ENCODE assay signal across 8 cellular contexts in genomic region chr22:19607198-19608113, GRCh38.
DNase-seq lines count a peak whose midpoint lies in the region; ATAC-seq and TF ChIP-seq lines count a peak whose summit lies in the region.

No MANE protein-coding gene starts in this region.

- ATAC-seq in omental fat pad (ENCODE audit: low FRiP score) (peak; percentile 30), HG03565 (IDR thresholded peaks at IDR 0.05; ENCODE audit: unreplicated experiment) (no peak)

- no peaks in the 10 kb centered on the region for H3K79me2 ChIP-seq in OCI-LY3 (ENCODE audit: low read length)
- H3K79me2 ChIP-seq in mammary epithelial cell (ENCODE audit: insufficient read depth, low read length), result no peaks in the 10 kb centered on the region

- H4K20me1 ChIP-seq in OCI-LY3 (ENCODE audit: insufficient read depth, low read length) (no peaks in the 10 kb centered on the region), mammary epithelial cell (ENCODE audit: insufficient read depth, low read length) (no peaks in the 10 kb centered on the region)

- no TSS peak for BruUV-seq in mammary epithelial cell (replicated peaks; lab: Mats Ljungman, UMichigan)

- H3K4me3 ChIP-seq in OCI-LY3 (ENCODE audit: low read length), result peak overlapping the region; percentile 56
- peak overlapping the region in 1 of 3 experiments; percentile 7 for H3K4me3 ChIP-seq in mammary epithelial cell (replicated peaks in 1 of 3; ENCODE audit: insufficient read depth in 1 of 3, low read depth in 2 of 3, low read length in 3 of 3)

- TF ChIP-seq CTCF in OCI-LY3 (IDR thresholded peaks at IDR 0.05; ENCODE audit: low read depth, low read length) (no peak), mammary epithelial cell (conservative IDR thresholded peaks at IDR 0.05 in 1 of 2, IDR thresholded peaks at IDR 0.05 in 1 of 2; ENCODE audit: extremely low read depth in 1 of 2, insufficient read depth in 1 of 2, low read depth in 1 of 2, low read length in 2 of 2) (no peak), omental fat pad (IDR thresholded peaks at IDR 0.05) (no peak), GM10248 (IDR thresholded peaks at IDR 0.05; ENCODE audit: control extremely low read depth, extremely low read depth, low read depth, missing control alignments) (no peak)

- in situ Hi-C loops in G401 (cut with HindIII; ENCODE audit: low sequenced_read_pairs), result no loop called here
- in situ Hi-C loops in mammary epithelial cell (cut with MboI; ENCODE audit: low sequenced_read_pairs in 2 of 2), result no loop called here

- H3K27me3 ChIP-seq in OCI-LY3 (ENCODE audit: low read depth, low read length), result peaks cover 23% of the 10 kb centered on the region
- no peaks in the 10 kb centered on the region for H3K27me3 ChIP-seq in mammary epithelial cell (ENCODE audit: insufficient read depth, low read length)

- H3K9ac ChIP-seq in OCI-LY3 (ENCODE audit: low read length) (peak overlapping the region; percentile 21; the same call in 1 of the 2 replicates), mammary epithelial cell (ENCODE audit: insufficient read depth, low read length) (no peak overlapping the region)

- H3K9me3 ChIP-seq in OCI-LY3 (ENCODE audit: insufficient read depth, low read length), result no peaks in the 10 kb centered on the region
- no peaks in the 10 kb centered on the region for H3K9me3 ChIP-seq in mammary epithelial cell (replicated peaks; ENCODE audit: insufficient read depth, low read length)

- POLR2A ChIA-PET in GM10248 (lab: Yijun Ruan, JAX), result no interaction called here

- DNase-seq in G401 (ENCODE audit: low spot score) (peak; percentile 92), mammary epithelial cell (peak; percentile 51), omental fat pad (ENCODE audit: low spot score) (no peak), epidermal melanocyte (ENCODE audit: insufficient read length, low spot score) (no peak), GM10248 (ENCODE audit: extremely low spot score) (no peak), medulla oblongata (ENCODE audit: extremely low spot score) (no peak)

- peak overlapping the region; percentile 78 for H2AFZ ChIP-seq in OCI-LY3 (ENCODE audit: low read depth, low read length)
- H2AFZ ChIP-seq in mammary epithelial cell (ENCODE audit: low read depth, low read length), result peak overlapping the region; percentile 93

- peaks cover 46% of the 10 kb centered on the region for H3K4me1 ChIP-seq in OCI-LY3 (ENCODE audit: low read length)
- peaks cover 9% of the 10 kb centered on the region for H3K4me1 ChIP-seq in mammary epithelial cell (ENCODE audit: insufficient read depth, low read length)

- H3K27ac ChIP-seq in OCI-LY3 (ENCODE audit: low read length) (no peak overlapping the region), mammary epithelial cell (ENCODE audit: insufficient read depth, low read depth, low read length) (peak overlapping the region; percentile 2)

- H3K36me3 ChIP-seq in OCI-LY3 (replicated peaks; ENCODE audit: low read depth, low read length), result no peaks in the 10 kb centered on the region
- no peaks in the 10 kb centered on the region for H3K36me3 ChIP-seq in mammary epithelial cell (ENCODE audit: insufficient read depth, low read length)

- intact Hi-C loops in mammary epithelial cell (cut with micrococcal nuclease), result no loop called here

- CTCF ChIA-PET in mammary epithelial cell (lab: Charles Lee; ENCODE audit: low non-redundant PET), result no interaction called here
- CTCF ChIA-PET in GM10248 (lab: Yijun Ruan, JAX), result interaction anchor here (3.1 kb wide), 1 partner anchor 23 kb away, joined by 12 read pairs; no protein-coding TSS in a partner anchor

- H3K4me2 ChIP-seq in OCI-LY3 (ENCODE audit: low read length) (peak overlapping the region; percentile 63), mammary epithelial cell (ENCODE audit: insufficient read depth, low read depth, low read length) (peak overlapping the region; percentile 80)

- dilution Hi-C loops in mammary epithelial cell (cut with HindIII; ENCODE audit: low sequenced_read_pairs), result loop anchor here (5.0 kb wide), 1 partner anchor 85 kb away; the partner anchor contains the start of gene CLDN5

- 36% methylated on average over 23 of the region's 29 CpGs for WGBS in mammary epithelial cell (ENCODE audit: low coverage, missing lambda C conversion rate)

Comparison
In these comparisons a context has a peak if more than half of its experiments do, and no peak if none do; other contexts are left out.
1. DNase-seq: peak in G401 (single experiment) and mammary epithelial cell (single experiment); none in omental fat pad (single experiment), epidermal melanocyte (single experiment), GM10248 (single experiment) and medulla oblongata (single experiment).